In the genomic region with DNA sequence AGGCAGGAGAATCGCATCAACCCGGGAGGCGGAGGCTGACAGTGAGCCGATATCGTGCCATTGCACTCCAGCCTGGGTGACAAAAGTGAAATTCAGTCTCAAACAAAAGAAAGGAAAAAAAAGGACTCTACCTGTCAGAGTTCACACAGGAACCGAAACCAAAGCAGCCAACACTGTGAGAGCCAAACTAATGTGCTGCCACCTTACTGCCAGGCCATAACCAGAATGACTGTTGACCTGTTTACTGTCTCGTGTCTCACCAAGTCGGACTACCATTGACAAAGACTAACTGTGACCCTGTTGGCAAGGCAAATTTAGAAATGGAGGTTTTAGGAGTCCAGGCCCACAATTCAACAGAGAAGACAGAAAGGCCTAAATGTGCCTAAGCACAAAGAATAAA, we compare ENCODE assay signal across 19 cellular contexts.
DNase-seq lines count a peak whose midpoint lies in the region; ATAC-seq and TF ChIP-seq lines count a peak whose summit lies in the region.
"Had no signal": no experiment of that assay in that cellular context is flagged by ENCODE, and none has a peak within 500 bp of the region (broad histone marks: within the 10 kb centered on the region; RNA-seq: fewer than 3 reads in every experiment).

No MANE protein-coding gene starts in this region.

- peaks cover 10% of the 10 kb centered on the region for H3K9me3 Mint-ChIP-seq in Calu3 (ENCODE audit: low read depth, unreplicated experiment)
- peaks cover 32% of the 10 kb centered on the region for H3K9me3 Mint-ChIP-seq in GM23338

- no peaks in the 10 kb centered on the region for H3K79me2 ChIP-seq in GM23338 (replicated peaks; ENCODE audit: insufficient read depth)
- H3K79me2 ChIP-seq: parathyroid adenoma had no signal

- no peak overlapping the region for H3K27ac Mint-ChIP-seq in Calu3 (ENCODE audit: unreplicated experiment)
- no peak overlapping the region for H3K27ac Mint-ChIP-seq in GM23338
- H3K27ac Mint-ChIP-seq: activated CD4-positive, alpha-beta memory T cell treated with anti-CD3 and anti-CD28 coated beads for 36 hours; activated T-helper 2 cell treated with anti-CD3 and anti-CD28 coated beads, Interferon-gamma antibody, Interleukin-2, Interleukin-4, amounts not matched to agents 10 μg/mL and 5 μg/mL and 100 μg/mL, durations not matched to agents 14 hours and 24 hours and 36 hours; CD14-positive monocyte had no signal

- TF ChIP-seq CTCF in GM12865 (IDR thresholded peaks at IDR 0.05; ENCODE audit: insufficient read depth, low read depth, low read length, missing control alignments) (no peak), Calu3 (IDR thresholded peaks at IDR 0.05; ENCODE audit: unreplicated experiment) (no peak), GM23338 (conservative IDR thresholded peaks at IDR 0.05; ENCODE audit: low read depth in 2 of 2) (no peak)

- intact Hi-C loops in Calu3 (cut with micrococcal nuclease; ENCODE audit: unreplicated experiment), result no loop called here

- CTCF ChIA-PET in Calu3 (lab: Charles Lee), result no interaction called here

- H3K4me3 ChIP-seq in GM12865 (ENCODE audit: low read depth, low read length) (no peak overlapping the region), GM23338 (no peak overlapping the region)

- no peaks in the 10 kb centered on the region; the same call in 1 of the 2 replicates for H3K9me2 ChIP-seq in GM23338 (ENCODE audit: insufficient read depth)

- DNase-seq in GM12865 (ENCODE audit: low read depth) (peak; percentile 59), NCI-H2081 (lab: John Stamatoyannopoulos, UW) (no peak), Calu3 (no peak), GM23338 (ENCODE audit: low spot score) (no peak)
- no peak for DNase-seq in stimulated activated CD4-positive, alpha-beta T cell treated with anti-CD3 and anti-CD28 coated beads, Interleukin-1b, Interleukin-23, amount 100 ng/mL, for 48 hours
- DNase-seq: 8988T; activated CD4-positive, alpha-beta memory T cell treated with anti-CD3 and anti-CD28 coated beads for 36 hours; amygdala; DMS79; foreskin keratinocyte; left ventricle myocardium superior; NCI-H187 treated with DMSO at 0.1 percent for 48 hours; NCI-H524 treated with DMSO at 0.1 percent for 48 hours had no signal

- no peaks in the 10 kb centered on the region for H3F3A ChIP-seq in GM23338 (replicated peaks; ENCODE audit: low read depth)

- H3K4me3 Mint-ChIP-seq in Calu3 (ENCODE audit: low read depth, unreplicated experiment) (no peak overlapping the region), GM23338 (no peak overlapping the region)
- H3K4me3 Mint-ChIP-seq: activated CD4-positive, alpha-beta memory T cell treated with anti-CD3 and anti-CD28 coated beads for 36 hours; CD14-positive monocyte had no signal

- no peaks in the 10 kb centered on the region for H3K4me1 ChIP-seq in GM23338 (ENCODE audit: insufficient read depth)
- H3K4me1 ChIP-seq: foreskin keratinocyte, parathyroid adenoma had no signal

- H3K27me3 ChIP-seq in GM23338 (ENCODE audit: insufficient read depth), result no peaks in the 10 kb centered on the region

- no peaks in the 10 kb centered on the region for H3K27me3 Mint-ChIP-seq in Calu3 (ENCODE audit: unreplicated experiment)
- H3K27me3 Mint-ChIP-seq in GM23338 (ENCODE audit: insufficient read depth, low read depth, poor library complexity), result peaks cover 7% of the 10 kb centered on the region
- H3K27me3 Mint-ChIP-seq: activated CD4-positive, alpha-beta memory T cell treated with anti-CD3 and anti-CD28 coated beads for 36 hours had no signal

- H3K27ac ChIP-seq in GM23338 (ENCODE audit: low read depth), result no peak overlapping the region
- H3K27ac ChIP-seq: foreskin keratinocyte, parathyroid adenoma had no signal

- H3K36me3 ChIP-seq in GM23338 (ENCODE audit: insufficient read depth), result peaks cover 5% of the 10 kb centered on the region; the same call in 1 of the 2 replicates

- no peaks in the 10 kb centered on the region for H4K20me1 ChIP-seq in GM23338 (replicated peaks; ENCODE audit: insufficient read depth)

- H3K4me1 Mint-ChIP-seq in Calu3 (ENCODE audit: low read depth, unreplicated experiment), result peaks cover 21% of the 10 kb centered on the region
- no peaks in the 10 kb centered on the region for H3K4me1 Mint-ChIP-seq in GM23338
- H3K4me1 Mint-ChIP-seq: CD14-positive monocyte had no signal

- no TSS peak for BruUV-seq in Calu3 (replicated peaks; lab: Mats Ljungman, UMichigan)

- ATAC-seq in GM19324 (IDR thresholded peaks at IDR 0.05; ENCODE audit: low FRiP score, unreplicated experiment), result peak; percentile 98
- peak; percentile 74 for ATAC-seq in GM21825 (IDR thresholded peaks at IDR 0.05; ENCODE audit: unreplicated experiment)
- ATAC-seq in HG03378 (IDR thresholded peaks at IDR 0.05; ENCODE audit: unreplicated experiment), result peak; percentile 90
- ATAC-seq in GM23338, result no peak
- ATAC-seq: foreskin keratinocyte, left ventricle myocardium superior had no signal

- H3K36me3 Mint-ChIP-seq in Calu3 (ENCODE audit: insufficient read depth, unreplicated experiment), result peaks cover 8% of the 10 kb centered on the region
- peaks cover 15% of the 10 kb centered on the region; the same call in 2 of the 3 replicates for H3K36me3 Mint-ChIP-seq in GM23338 (ENCODE audit: low read depth)
- H3K36me3 Mint-ChIP-seq: activated CD4-positive, alpha-beta memory T cell treated with anti-CD3 and anti-CD28 coated beads for 36 hours; CD14-positive monocyte had no signal

- no peak overlapping the region for H2AFZ ChIP-seq in GM23338
- H2AFZ ChIP-seq: parathyroid adenoma had no signal

- no peak overlapping the region for H3K4me2 ChIP-seq in GM23338

TF ChIP-seq in GM23338, 12 proteins besides CTCF, POLR2A, EP300 and RAD21 (continues in another document):
- no peak for TF ChIP-seq EZH2 (IDR thresholded peaks at IDR 0.05; ENCODE audit: low read depth, unreplicated experiment)
- no peak for TF ChIP-seq STAT1 (IDR thresholded peaks at IDR 0.05; ENCODE audit: unreplicated experiment)
- TF ChIP-seq, protein P1, sequence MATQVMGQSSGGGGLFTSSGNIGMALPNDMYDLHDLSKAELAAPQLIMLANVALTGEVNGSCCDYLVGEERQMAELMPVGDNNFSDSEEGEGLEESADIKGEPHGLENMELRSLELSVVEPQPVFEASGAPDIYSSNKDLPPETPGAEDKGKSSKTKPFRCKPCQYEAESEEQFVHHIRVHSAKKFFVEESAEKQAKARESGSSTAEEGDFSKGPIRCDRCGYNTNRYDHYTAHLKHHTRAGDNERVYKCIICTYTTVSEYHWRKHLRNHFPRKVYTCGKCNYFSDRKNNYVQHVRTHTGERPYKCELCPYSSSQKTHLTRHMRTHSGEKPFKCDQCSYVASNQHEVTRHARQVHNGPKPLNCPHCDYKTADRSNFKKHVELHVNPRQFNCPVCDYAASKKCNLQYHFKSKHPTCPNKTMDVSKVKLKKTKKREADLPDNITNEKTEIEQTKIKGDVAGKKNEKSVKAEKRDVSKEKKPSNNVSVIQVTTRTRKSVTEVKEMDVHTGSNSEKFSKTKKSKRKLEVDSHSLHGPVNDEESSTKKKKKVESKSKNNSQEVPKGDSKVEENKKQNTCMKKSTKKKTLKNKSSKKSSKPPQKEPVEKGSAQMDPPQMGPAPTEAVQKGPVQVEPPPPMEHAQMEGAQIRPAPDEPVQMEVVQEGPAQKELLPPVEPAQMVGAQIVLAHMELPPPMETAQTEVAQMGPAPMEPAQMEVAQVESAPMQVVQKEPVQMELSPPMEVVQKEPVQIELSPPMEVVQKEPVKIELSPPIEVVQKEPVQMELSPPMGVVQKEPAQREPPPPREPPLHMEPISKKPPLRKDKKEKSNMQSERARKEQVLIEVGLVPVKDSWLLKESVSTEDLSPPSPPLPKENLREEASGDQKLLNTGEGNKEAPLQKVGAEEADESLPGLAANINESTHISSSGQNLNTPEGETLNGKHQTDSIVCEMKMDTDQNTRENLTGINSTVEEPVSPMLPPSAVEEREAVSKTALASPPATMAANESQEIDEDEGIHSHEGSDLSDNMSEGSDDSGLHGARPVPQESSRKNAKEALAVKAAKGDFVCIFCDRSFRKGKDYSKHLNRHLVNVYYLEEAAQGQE (IDR thresholded peaks at IDR 0.05; ENCODE audit: unreplicated experiment), result no peak
- TF ChIP-seq JUNB (IDR thresholded peaks at IDR 0.05; ENCODE audit: unreplicated experiment), result no peak
